ENCODE assay signal across 16 cellular contexts in the genomic region with DNA sequence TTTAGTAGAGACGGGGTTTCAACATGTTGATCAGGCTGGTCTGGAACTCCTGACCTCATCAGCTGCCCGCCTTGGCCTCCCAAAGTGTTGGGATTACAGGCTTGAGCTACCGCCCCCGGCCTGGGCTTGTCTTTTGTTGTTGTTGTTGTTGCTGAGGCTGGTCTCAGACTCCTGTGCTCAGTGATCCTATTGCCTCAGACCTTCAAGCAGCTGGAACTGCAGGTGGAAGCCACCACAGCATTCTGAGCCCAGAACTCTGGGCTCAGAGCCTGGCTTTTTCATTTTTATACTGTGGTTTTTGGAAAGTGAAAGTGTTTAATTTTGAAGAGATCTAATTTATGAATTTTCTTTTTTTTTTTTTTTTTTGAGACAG. TPM values are rescaled to one million over a fixed set of nuclear protein-coding genes. Genes with fewer than 3 reads are reported as not detected.
A peak's percentile ranks its signal among the peaks of the same experiment; 100 is the strongest.
DNase-seq lines count a peak whose midpoint lies in the region; ATAC-seq and TF ChIP-seq lines count a peak whose summit lies in the region.
"Had no signal": no experiment of that assay in that cellular context is flagged by ENCODE, and none has a peak within 500 bp of the region (broad histone marks: within the 10 kb centered on the region; RNA-seq: fewer than 3 reads in every experiment).

No MANE protein-coding gene starts in this region.

- H3K27ac Mint-ChIP-seq in stimulated activated naive CD8-positive, alpha-beta T cell treated with anti-CD3 and anti-CD28 coated beads, Interleukin-15, amount 100 ng/mL, for 72 hours = peak overlapping the region; percentile 74 to 89
- H3K27ac Mint-ChIP-seq in T-helper 17 cell = peak overlapping the region; percentile 27
- H3K27ac Mint-ChIP-seq: activated T-helper 17 cell treated with anti-CD3 and anti-CD28 coated beads, Interleukin-2, amount 50 U/mL, for 72 hours; nephron had no signal

- no peaks in the 10 kb centered on the region for H3K36me3 Mint-ChIP-seq in T-helper 17 cell (ENCODE audit: low read depth)

- no peak overlapping the region for H3K4me3 ChIP-seq in fibroblast of pulmonary artery (replicated peaks; ENCODE audit: low read depth, low read length)
- H3K4me3 ChIP-seq: esophagus muscularis mucosa, lower lobe of right lung had no signal

- TF ChIP-seq CTCF in fibroblast of pulmonary artery (IDR thresholded peaks at IDR 0.05; ENCODE audit: low read length, missing control alignments) = no peak

- peaks cover 14% of the 10 kb centered on the region for H3K4me1 Mint-ChIP-seq in stimulated activated naive CD8-positive, alpha-beta T cell treated with anti-CD3 and anti-CD28 coated beads, Interleukin-15, amount 100 ng/mL, for 72 hours
- H3K4me1 Mint-ChIP-seq in T-helper 17 cell = peaks cover 8% of the 10 kb centered on the region
- H3K4me1 Mint-ChIP-seq: nephron had no signal

- H3K9me3 Mint-ChIP-seq in stimulated activated naive CD8-positive, alpha-beta T cell treated with anti-CD3 and anti-CD28 coated beads, Interleukin-15, amount 100 ng/mL, for 72 hours = no peaks in the 10 kb centered on the region
- H3K9me3 Mint-ChIP-seq: activated T-helper 17 cell treated with anti-CD3 and anti-CD28 coated beads, Interleukin-2, amount 50 U/mL, for 72 hours; nephron had no signal

- no peak for ATAC-seq in stimulated activated naive CD8-positive, alpha-beta T cell treated with anti-CD3 and anti-CD28 coated beads, Interleukin-15, amount 100 ng/mL, for 72 hours
- no peak for ATAC-seq in stimulated activated naive CD8-positive, alpha-beta T cell treated with anti-CD3 and anti-CD28 coated beads, Interleukin-15, Interleukin-2, amounts not matched to agents 100 U/mL and 50 U/mL, for 24 hours
- ATAC-seq in T-helper 17 cell = no peak
- ATAC-seq: activated T-helper 17 cell treated with anti-CD3 and anti-CD28 coated beads, Interleukin-2, amount 50 U/mL, for 72 hours had no signal

- H3K9me3 ChIP-seq in T-helper 17 cell (ENCODE audit: control insufficient read depth, low read length, poor library complexity, severe bottlenecking) = no peaks in the 10 kb centered on the region
- H3K9me3 ChIP-seq: esophagus muscularis mucosa, lower lobe of right lung had no signal

- no peaks in the 10 kb centered on the region for H3K27me3 Mint-ChIP-seq in stimulated activated naive CD8-positive, alpha-beta T cell treated with anti-CD3 and anti-CD28 coated beads, Interleukin-15, amount 100 ng/mL, for 72 hours
- H3K27me3 Mint-ChIP-seq in T-helper 17 cell = no peaks in the 10 kb centered on the region
- H3K27me3 Mint-ChIP-seq: activated T-helper 17 cell treated with anti-CD3 and anti-CD28 coated beads, Interleukin-2, amount 50 U/mL, for 72 hours had no signal

- H3K4me3 Mint-ChIP-seq in stimulated activated naive CD8-positive, alpha-beta T cell treated with anti-CD3 and anti-CD28 coated beads, Interleukin-15, amount 100 ng/mL, for 72 hours = no peak overlapping the region
- H3K4me3 Mint-ChIP-seq in T-helper 17 cell = no peak overlapping the region
- H3K4me3 Mint-ChIP-seq: activated T-helper 17 cell treated with anti-CD3 and anti-CD28 coated beads, Interleukin-2, amount 50 U/mL, for 72 hours; nephron had no signal

- no peak for DNase-seq in stimulated activated naive CD8-positive, alpha-beta T cell treated with anti-CD3 and anti-CD28 coated beads, Interleukin-15, amount 100 ng/mL, for 72 hours
- no peak for DNase-seq in stimulated activated naive CD8-positive, alpha-beta T cell treated with anti-CD3 and anti-CD28 coated beads, Interleukin-15, Interleukin-2, amounts not matched to agents 100 U/mL and 50 U/mL, for 24 hours
- no peak for DNase-seq in T-helper 17 cell
- peak; percentile 33 for DNase-seq in fibroblast of pulmonary artery (ENCODE audit: low read depth)
- DNase-seq in NCI-H1930 (lab: John Stamatoyannopoulos, UW) = no peak
- DNase-seq in NCI-H2029 treated with DMSO at 0.1 percent for 48 hours (lab: John Stamatoyannopoulos, UW) = no peak
- no peak for DNase-seq in D341Med (ENCODE audit: low spot score)
- DNase-seq in SIG-M5 treated with dmso at 0.1 percent for 504 hours (lab: John Stamatoyannopoulos, UW; ENCODE audit: unreplicated experiment) = no peak
- DNase-seq: Calu3, lower lobe of right lung, NCI-H510A, OCI-M1, SW 1271 had no signal

RNA-seq across cellular contexts. Expression of a gene that starts 16.2 kb away (rescaled TPM):
- total RNA-seq in T-helper 17 cell = 100 to 1,000 TPM; 266 to 278 TPM
